Comparison of ENCODE assay signal across 25 cellular contexts in genomic region chr6:89921197-89921596, GRCh38. TPM values are rescaled to one million over a fixed set of nuclear protein-coding genes. Genes with fewer than 3 reads are reported as not detected.
"Had no signal": no experiment of that assay in that cellular context is flagged by ENCODE, and none has a peak within 500 bp of the region (broad histone marks: within the 10 kb centered on the region; RNA-seq: fewer than 3 reads in every experiment).

No MANE protein-coding gene starts in this region.

- ATAC-seq: activated CD4-positive, CD25-positive, alpha-beta regulatory T cell treated with anti-CD3 and anti-CD28 coated beads, Interleukin-2, amount 50 U/mL, for 24 hours; activated CD8-positive, alpha-beta memory T cell treated with anti-CD3 and anti-CD28 coated beads, Interleukin-2, amount 10 ng/mL, durations not matched to agents 7 days and 5 days; activated T-helper 17 cell treated with anti-CD3 and anti-CD28 coated beads, Interleukin-2, amount 50 U/mL, for 72 hours had no signal

- H3K27me3 Mint-ChIP-seq: activated naive CD8-positive, alpha-beta T cell had no signal

- H3K27ac ChIP-seq: SK-N-MC had no signal

- H3K36me3 Mint-ChIP-seq: brain had no signal

- H3K4me3 Mint-ChIP-seq: activated CD8-positive, alpha-beta memory T cell treated with anti-CD3 and anti-CD28 coated beads, Interleukin-2, amount 10 ng/mL, durations not matched to agents 7 days and 5 days; activated naive CD4-positive, alpha-beta T cell treated with anti-CD3 and anti-CD28 coated beads for 36 hours; activated naive CD8-positive, alpha-beta T cell; activated T-cell treated with anti-CD3 and anti-CD28 coated beads, Interleukin-2, amount 50 U/mL, for 4 hours; activated T-helper 17 cell treated with anti-CD3 and anti-CD28 coated beads, Interleukin-2, amount 50 U/mL, for 72 hours; brain; central memory CD8-positive, alpha-beta T cell had no signal

- DNase-seq: activated CD4-positive, alpha-beta T cell treated with anti-CD3 and anti-CD28 coated beads for 4 hours; activated CD8-positive, alpha-beta memory T cell treated with anti-CD3 and anti-CD28 coated beads, Interleukin-2, amount 10 ng/mL, durations not matched to agents 7 days and 5 days; activated gamma-delta T cell; activated naive CD4-positive, alpha-beta T cell treated with anti-CD3 and anti-CD28 coated beads for 36 hours; activated T-cell treated with anti-CD3 and anti-CD28 coated beads, Interleukin-2, amount 50 U/mL, for 4 hours; amygdala; Kasumi-1; KBM-7; NCI-H1048; NCI-H146; NCI-H187 treated with DMSO at 0.1 percent for 48 hours; NCI-H2081 treated with DMSO at 0.1 percent for 48 hours; NCI-H446 treated with DMSO at 0.1 percent for 48 hours; NCI-H524 treated with DMSO at 0.1 percent for 48 hours; NCI-H82; SIG-M5 had no signal

- H3K4me1 Mint-ChIP-seq: activated T-helper 17 cell treated with anti-CD3 and anti-CD28 coated beads, Interleukin-2, amount 50 U/mL, for 72 hours; brain had no signal

- H3K27ac Mint-ChIP-seq: activated CD8-positive, alpha-beta memory T cell treated with anti-CD3 and anti-CD28 coated beads, Interleukin-2, amount 10 ng/mL, durations not matched to agents 7 days and 5 days; activated naive CD4-positive, alpha-beta T cell treated with anti-CD3 and anti-CD28 coated beads for 36 hours; activated naive CD8-positive, alpha-beta T cell; activated T-helper 17 cell treated with anti-CD3 and anti-CD28 coated beads, Interleukin-2, amount 50 U/mL, for 72 hours; brain had no signal

- H3K4me3 ChIP-seq: SK-N-MC had no signal

RNA-seq across cellular contexts. Expression of gene GJA10, which starts 26.9 kb away (rescaled TPM):
- total RNA-seq: activated naive CD4-positive, alpha-beta T cell treated with anti-CD3 and anti-CD28 coated beads for 36 hours; activated T-cell treated with anti-CD3 and anti-CD28 coated beads, Interleukin-2, amount 50 U/mL, for 4 hours; activated T-helper 17 cell treated with anti-CD3 and anti-CD28 coated beads, Interleukin-2, amount 50 U/mL, for 72 hours; astrocyte; OCI-LY7; RPMI7951 had no signal
